14 cellular contexts compared by ENCODE assay signal in genomic region chr7:503575-504111, GRCh38. TPM values are rescaled to one million over a fixed set of nuclear protein-coding genes. Genes with fewer than 3 reads are reported as not detected.
DNase-seq lines count a peak whose midpoint lies in the region; ATAC-seq, FAIRE-seq and TF ChIP-seq lines count a peak whose summit lies in the region.
"Had no signal": no experiment of that assay in that cellular context is flagged by ENCODE, and none has a peak within 500 bp of the region (broad histone marks: within the 10 kb centered on the region; RNA-seq: fewer than 3 reads in every experiment).

No MANE protein-coding gene starts in this region.

- no peaks in the 10 kb centered on the region for H3K79me2 ChIP-seq in mesendoderm (ENCODE audit: control insufficient read depth, insufficient read depth, low read length)

- ATAC-seq in right cardiac atrium (peak; percentile 62 to 65), pancreas (peak; percentile 71 to 87 (median 82)), GM21423 (IDR thresholded peaks at IDR 0.05; ENCODE audit: unreplicated experiment) (no peak)

- intact Hi-C loops in right cardiac atrium (cut with DNase I), result no loop called here
- intact Hi-C loops in pancreas (cut with DNase I), result loop anchor here in 1 of 3 donors (10.0 kb wide), 1 partner anchor 139 kb away; no protein-coding TSS in a partner anchor

- H3K4me1 ChIP-seq in right cardiac atrium (ENCODE audit: control insufficient read depth, insufficient read depth, low read length) (no peaks in the 10 kb centered on the region), pancreas (peaks cover 28 to 49% (median 40%) of the 10 kb centered on the region in 3 donors), mesendoderm (ENCODE audit: control insufficient read depth, low read depth, low read length) (no peaks in the 10 kb centered on the region)
- H3K4me1 ChIP-seq: foreskin keratinocyte had no signal

- H3K27me3 ChIP-seq in right cardiac atrium (ENCODE audit: control insufficient read depth, insufficient read depth) (no peaks in the 10 kb centered on the region), pancreas (no peaks in the 10 kb centered on the region), mesendoderm (ENCODE audit: insufficient read depth, low read length, poor library complexity) (no peaks in the 10 kb centered on the region), brain microvascular endothelial cell (replicated peaks) (no peaks in the 10 kb centered on the region)
- H3K27me3 ChIP-seq: foreskin keratinocyte had no signal

- H3K9me3 ChIP-seq in right cardiac atrium (ENCODE audit: control insufficient read depth, low read length), result no peaks in the 10 kb centered on the region
- H3K9me3 ChIP-seq in pancreas, result no peaks in the 10 kb centered on the region

- no peak overlapping the region for H2BK120ac ChIP-seq in mesendoderm (ENCODE audit: low read depth, low read length)

- no peaks in the 10 kb centered on the region for H3K79me1 ChIP-seq in mesendoderm (ENCODE audit: low read length)

- no peak overlapping the region for H2BK5ac ChIP-seq in mesendoderm (ENCODE audit: low read length)

- WGBS in right cardiac atrium, result 49% methylated on average over 20 of the region's 20 CpGs
- WGBS in pancreas, 2 donors, result 10 to 14% methylated on average over 17 to 20 of the region's 20 CpGs
- no CpG with 5 or more reads among the region's 20 CpGs for WGBS in mesendoderm (ENCODE audit: extremely low coverage, insufficient coverage, low lambda C conversion rate)

- no peak overlapping the region for H3K4me2 ChIP-seq in mesendoderm (ENCODE audit: low read length)

- H3K4ac ChIP-seq in mesendoderm (ENCODE audit: low read depth, low read length), result no peak overlapping the region

- H2BK15ac ChIP-seq in mesendoderm (replicated peaks; ENCODE audit: low read depth), result no peak overlapping the region

- no peak overlapping the region for H3K18ac ChIP-seq in mesendoderm (ENCODE audit: low read length)

- in situ Hi-C loops in ACHN (cut with HindIII; ENCODE audit: low pct_ligation_motif_present, low pct_unique_long_range_greater_than_20kb, low sequenced_read_pairs) (no loop called here), brain microvascular endothelial cell (cut with HindIII; ENCODE audit: low pct_ligation_motif_present, low sequenced_read_pairs) (no loop called here)

- no peak for TF ChIP-seq CTCF in pancreas (IDR thresholded peaks at IDR 0.05)
- no peak for TF ChIP-seq CTCF in brain microvascular endothelial cell (IDR thresholded peaks at IDR 0.05; ENCODE audit: low read depth, low read length, missing control alignments)

- H3K36me3 ChIP-seq in pancreas (peaks cover 0 to 35% (median 14%) of the 10 kb centered on the region in 3 donors), mesendoderm (ENCODE audit: control insufficient read depth, insufficient read depth, low read length) (no peaks in the 10 kb centered on the region), brain microvascular endothelial cell (replicated peaks) (peaks cover 47% of the 10 kb centered on the region)

- no peak overlapping the region for H2AK5ac ChIP-seq in mesendoderm (ENCODE audit: low read length)

- no peak overlapping the region for H3K9ac ChIP-seq in mesendoderm (ENCODE audit: low read length)

- DNase-seq in ACHN (peak; percentile 93), amniotic epithelial cell (ENCODE audit: low read depth) (peak; percentile 40), right cardiac atrium (peak; percentile 62 to 77 (median 72)), pancreas (peak; percentile 85 to 98 (median 96)), mesendoderm (no peak), RKO (ENCODE audit: low spot score) (no peak), brain microvascular endothelial cell (no peak)
- DNase-seq: foreskin keratinocyte; midbrain; stimulated activated CD4-positive, alpha-beta T cell treated with anti-CD3 and anti-CD28 coated beads, Interleukin-12 subunit alpha, Interleukin-12 subunit beta, amount 100 ng/mL, for 4 hours; stimulated activated CD8-positive, alpha-beta memory T cell treated with anti-CD3 and anti-CD28 coated beads, Interleukin-4, amount 100 ng/mL, for 48 hours had no signal

- no peak overlapping the region for H4K5ac ChIP-seq in mesendoderm (ENCODE audit: low read length)

- H4K8ac ChIP-seq in mesendoderm (ENCODE audit: low read depth, low read length), result no peak overlapping the region

- H3K56ac ChIP-seq in mesendoderm (ENCODE audit: low read length), result no peak overlapping the region

- H3K23ac ChIP-seq in mesendoderm (ENCODE audit: low read length), result no peak overlapping the region

- H3K27ac ChIP-seq in right cardiac atrium (ENCODE audit: low read length) (no peak overlapping the region), pancreas (peak overlapping the region; percentile 92 to 95 (median 93)), mesendoderm (ENCODE audit: low read depth, low read length) (no peak overlapping the region), brain microvascular endothelial cell (no peak overlapping the region)
- H3K27ac ChIP-seq: foreskin keratinocyte had no signal

- no peak for FAIRE-seq in pancreas (lab: Jason Lieb, UNC)
- FAIRE-seq: A204.1, GM12891 had no signal

- H3K4me3 ChIP-seq in right cardiac atrium (ENCODE audit: low read length), result no peak overlapping the region
- peak overlapping the region in 2 of 4 donors; percentile 14 to 18 for H3K4me3 ChIP-seq in pancreas
- no peak overlapping the region for H3K4me3 ChIP-seq in mesendoderm (ENCODE audit: low read length)
- H3K4me3 ChIP-seq in brain microvascular endothelial cell (ENCODE audit: low read depth, low read length), result no peak overlapping the region

RNA-seq across cellular contexts. Expression of gene PDGFA, which starts 16.0 kb away (rescaled TPM):
- total RNA-seq in right cardiac atrium (10 to 100 TPM; 32.2 to 44.3 (median 38.4) TPM), pancreas (100 to 1,000 TPM in 1 of 6 donors, 10 to 100 TPM in 5; 54.1 to 175 (median 81.5) TPM)
- polyA plus RNA-seq in right cardiac atrium (18.3 TPM), pancreas (10 to 100 TPM; 53.3 to 60.4 TPM)
- polyA plus RNA-seq in mesendoderm (2013, experiment 1 of 2), result 11.3 TPM
- polyA plus RNA-seq in mesendoderm (2013, experiment 2 of 2), result 11.5 TPM

Comparison
In these comparisons a context has a peak if more than half of its experiments do, and no peak if none do; other contexts are left out.
1. DNase-seq: peak in ACHN (single experiment), amniotic epithelial cell (single experiment), right cardiac atrium (3 of 3) and pancreas (6 of 6); none in mesendoderm (single experiment), RKO (single experiment) and brain microvascular endothelial cell (single experiment).
2. H3K27ac ChIP-seq: peak in pancreas (4 of 4); none in right cardiac atrium (single experiment), mesendoderm (single experiment) and brain microvascular endothelial cell (single experiment).